ENCODE assay signal across 8 cellular contexts in genomic region chr9:137067860-137068538, GRCh38. TPM values are rescaled to one million over a fixed set of nuclear protein-coding genes. Genes with fewer than 3 reads are reported as not detected.
A peak's percentile ranks its signal among the peaks of the same experiment; 100 is the strongest.
DNase-seq lines count a peak whose midpoint lies in the region; ATAC-seq and TF ChIP-seq lines count a peak whose summit lies in the region.

No MANE protein-coding gene starts in this region.

- CTCF ChIA-PET in A673 (lab: Charles Lee) = interaction anchor here (0.6 to 2.0 kb wide), 14 partner anchors 9 to 289 kb away, joined by 3 to 11 read pairs (median 5); partner anchors contain the start of genes FUT7, MAN1B1, NPDC1 and UAP1L1

- H3K4me3 ChIP-seq in A673 (ENCODE audit: low read depth, low read length, poor library complexity, severe bottlenecking) (peak overlapping the region; percentile 61), ovary (no peak overlapping the region), upper lobe of left lung (no peak overlapping the region)

- WGBS in ovary, 3 donors = 53 to 61% (median 55%) methylated on average over 11 to 12 of the region's 12 CpGs
- WGBS in upper lobe of left lung, 2 donors = 58 to 59% methylated on average over 10 to 11 of the region's 12 CpGs

- ATAC-seq in GM18867 (IDR thresholded peaks at IDR 0.05; ENCODE audit: unreplicated experiment) (peak; percentile 40), foreskin keratinocyte (peak; percentile 61), upper lobe of left lung (ENCODE audit: low FRiP score in 2 of 2) (peak; percentile 61 to 69)

- BruUV-seq in A673 (replicated peaks; lab: Mats Ljungman, UMichigan) = no TSS peak

- peaks cover 15% of the 10 kb centered on the region for H3K4me1 ChIP-seq in A673 (ENCODE audit: insufficient read depth, low read length, poor library complexity, severe bottlenecking)
- no peaks in the 10 kb centered on the region for H3K4me1 ChIP-seq in foreskin keratinocyte
- H3K4me1 ChIP-seq in ovary (ENCODE audit: insufficient read depth) = no peaks in the 10 kb centered on the region
- peaks cover 19 to 34% (median 24%) of the 10 kb centered on the region in 4 donors for H3K4me1 ChIP-seq in upper lobe of left lung

- DNase-seq in A673 (ENCODE audit: low spot score) = peak; percentile 88
- DNase-seq in MV-4-11 (lab: John Stamatoyannopoulos, UW) = peak; percentile 75
- peak; percentile 89 for DNase-seq in SK-N-DZ (ENCODE audit: low spot score)
- DNase-seq in activated gamma-delta T cell (lab: John Stamatoyannopoulos, UW) = peak; percentile 31
- peak in 1 of 2 donors; percentile 54 for DNase-seq in foreskin keratinocyte
- peak; percentile 59 to 84 (median 77) for DNase-seq in ovary
- DNase-seq in upper lobe of left lung = peak; percentile 71 to 83

- intact Hi-C loops in A673 (cut with micrococcal nuclease; ENCODE audit: unreplicated experiment) = no loop called here
- intact Hi-C loops in ovary (cut with DNase I) = loop anchor here in 1 of 4 donors (5.0 kb wide), 1 partner anchor 41 kb away; the partner anchor contains the start of gene ABCA2

- H3K36me3 ChIP-seq in A673 (ENCODE audit: insufficient read depth, low read length, poor library complexity, severe bottlenecking) = peaks cover 7% of the 10 kb centered on the region
- no peaks in the 10 kb centered on the region for H3K36me3 ChIP-seq in ovary
- H3K36me3 ChIP-seq in upper lobe of left lung = no peaks in the 10 kb centered on the region

- peak; percentile 77 for TF ChIP-seq CTCF in A673 (conservative IDR thresholded peaks at IDR 0.05; ENCODE audit: low read depth, low read length)
- TF ChIP-seq CTCF in foreskin keratinocyte (conservative IDR thresholded peaks at IDR 0.05) = peak; percentile 81
- peak; percentile 35 to 80 (median 79) for TF ChIP-seq CTCF in ovary (IDR thresholded peaks at IDR 0.05)
- TF ChIP-seq CTCF in upper lobe of left lung (IDR thresholded peaks at IDR 0.05) = peak; percentile 80 to 88 (median 86)

- H3K27ac ChIP-seq in A673 (ENCODE audit: low read depth, low read length, poor library complexity, severe bottlenecking) = no peak overlapping the region
- H3K27ac ChIP-seq in foreskin keratinocyte = no peak overlapping the region
- H3K27ac ChIP-seq in ovary = no peak overlapping the region
- no peak overlapping the region for H3K27ac ChIP-seq in upper lobe of left lung

- TF ChIP-seq POLR2A in ovary (IDR thresholded peaks at IDR 0.05) (no peak), upper lobe of left lung (IDR thresholded peaks at IDR 0.05) (no peak)

- TF ChIP-seq EP300 in ovary (IDR thresholded peaks at IDR 0.05) (no peak), upper lobe of left lung (IDR thresholded peaks at IDR 0.05) (no peak)

- no peaks in the 10 kb centered on the region for H3K9me3 ChIP-seq in A673 (ENCODE audit: low read depth, low read length, poor library complexity, severe bottlenecking)
- no peaks in the 10 kb centered on the region for H3K9me3 ChIP-seq in ovary
- no peaks in the 10 kb centered on the region for H3K9me3 ChIP-seq in upper lobe of left lung

- POLR2A ChIA-PET in A673 (lab: Charles Lee; ENCODE audit: low non-redundant PET) = no interaction called here

- H3K27me3 ChIP-seq in A673 (replicated peaks; ENCODE audit: insufficient read depth, low read depth, low read length, poor library complexity) (no peaks in the 10 kb centered on the region), foreskin keratinocyte (peaks cover 6% of the 10 kb centered on the region), ovary (peaks cover 4% of the 10 kb centered on the region), upper lobe of left lung (peaks cover 0 to 10% (median 0%) of the 10 kb centered on the region in 4 donors)

RNA-seq across cellular contexts. Expression of gene SAPCD2, which starts 2.4 kb away (rescaled TPM):
- 30.6 and 33.7 TPM in 2 replicates for total RNA-seq in A673 (2021)
- 58.9 and 76.5 TPM in 2 replicates for polyA plus RNA-seq in SK-N-DZ (2014; cell fraction: cytosol; rRNA removed)
- 89.1 and 125 TPM in 2 replicates for polyA plus RNA-seq in SK-N-DZ (2014; cell fraction: nucleus; rRNA removed)
- total RNA-seq in foreskin keratinocyte = 4.8 and 5.2 TPM in 2 replicates
- 3.3 and 3.6 TPM in 2 replicates for polyA plus RNA-seq in foreskin keratinocyte
- total RNA-seq in ovary = under 1 TPM in 5 of 7 donors, not detected in 2; 0.24 to 0.62 (median 0.37) TPM
- under 1 TPM; 0.10 to 0.15 TPM for polyA plus RNA-seq in ovary
- 1 to 10 TPM in 4 of 6 donors, under 1 TPM in 2; 0.69 to 6.8 (median 1.4) TPM for total RNA-seq in upper lobe of left lung

RNA-seq across cellular contexts. Expression of gene UAP1L1, which starts 9.3 kb away (rescaled TPM):
- total RNA-seq in A673 (2021) (11.2 and 13.0 TPM in 2 replicates), foreskin keratinocyte (5.6 and 6.2 TPM in 2 replicates), ovary (1 to 10 TPM; 1.3 to 6.3 (median 4.1) TPM), upper lobe of left lung (10 to 100 TPM; 10.5 to 69.1 (median 34.0) TPM)
- 9.9 and 14.0 TPM in 2 replicates for polyA plus RNA-seq in SK-N-DZ (2014; cell fraction: cytosol; rRNA removed)
- polyA plus RNA-seq in SK-N-DZ (2014; cell fraction: nucleus; rRNA removed) = 46.3 and 50.0 TPM in 2 replicates
- polyA plus RNA-seq in foreskin keratinocyte (4.8 and 5.9 TPM in 2 replicates), ovary (1 to 10 TPM; 3.0 to 4.1 TPM)

RNA-seq across cellular contexts. Expression of gene ENTPD2, which starts 14.1 kb away (rescaled TPM):
- not detected in 2 replicates for total RNA-seq in A673 (2021)
- not detected in 2 replicates for polyA plus RNA-seq in SK-N-DZ (2014; cell fraction: cytosol; rRNA removed)
- 1.2 TPM in 1 of 2 replicates, not detected in the other for polyA plus RNA-seq in SK-N-DZ (2014; cell fraction: nucleus; rRNA removed)
- 0.56 and 0.75 TPM in 2 replicates for total RNA-seq in foreskin keratinocyte
- polyA plus RNA-seq in foreskin keratinocyte = 1.4 and 1.6 TPM in 2 replicates
- 1 to 10 TPM in 4 of 7 donors, under 1 TPM in 3; 0.12 to 5.1 (median 1.0) TPM for total RNA-seq in ovary
- polyA plus RNA-seq in ovary = under 1 TPM; 0.32 to 0.82 TPM
- total RNA-seq in upper lobe of left lung = under 1 TPM in 4 of 6 donors, not detected in 2; 0.34 to 0.98 (median 0.55) TPM

RNA-seq across cellular contexts. Expression of gene MAN1B1, which starts 18.8 kb away (rescaled TPM):
- 48.6 and 54.9 TPM in 2 replicates for total RNA-seq in A673 (2021)
- 38.6 and 45.9 TPM in 2 replicates for polyA plus RNA-seq in SK-N-DZ (2014; cell fraction: cytosol; rRNA removed)
- 78.8 and 112 TPM in 2 replicates for polyA plus RNA-seq in SK-N-DZ (2014; cell fraction: nucleus; rRNA removed)
- 41.1 and 49.1 TPM in 2 replicates for total RNA-seq in foreskin keratinocyte
- 38.5 and 49.2 TPM in 2 replicates for polyA plus RNA-seq in foreskin keratinocyte
- total RNA-seq in ovary = 10 to 100 TPM; 30.2 to 55.1 (median 38.6) TPM
- 100 to 1,000 TPM in 1 of 2 donors, 10 to 100 TPM in 1; 44.0 to 109 TPM for polyA plus RNA-seq in ovary
- total RNA-seq in upper lobe of left lung = 10 to 100 TPM; 38.0 to 97.4 (median 54.1) TPM

RNA-seq across cellular contexts. Expression of gene NPDC1, which starts 22.0 kb away (rescaled TPM):
- total RNA-seq in A673 (2021) = 73.9 and 81.4 TPM in 2 replicates
- polyA plus RNA-seq in SK-N-DZ (2014; cell fraction: cytosol; rRNA removed) = 34.3 and 47.9 TPM in 2 replicates
- polyA plus RNA-seq in SK-N-DZ (2014; cell fraction: nucleus; rRNA removed) = 420 and 583 TPM in 2 replicates
- total RNA-seq in foreskin keratinocyte = 7.3 and 9.0 TPM in 2 replicates
- 11.5 and 17.3 TPM in 2 replicates for polyA plus RNA-seq in foreskin keratinocyte
- total RNA-seq in ovary = 100 to 1,000 TPM in 2 of 7 donors, 10 to 100 TPM in 5; 22.3 to 112 (median 49.9) TPM
- 10 to 100 TPM in 1 of 2 donors, 1 to 10 TPM in 1; 2.1 to 67.9 TPM for polyA plus RNA-seq in ovary
- 100 to 1,000 TPM in 2 of 6 donors, 10 to 100 TPM in 4; 26.7 to 199 (median 73.2) TPM for total RNA-seq in upper lobe of left lung
